In the genomic region with DNA sequence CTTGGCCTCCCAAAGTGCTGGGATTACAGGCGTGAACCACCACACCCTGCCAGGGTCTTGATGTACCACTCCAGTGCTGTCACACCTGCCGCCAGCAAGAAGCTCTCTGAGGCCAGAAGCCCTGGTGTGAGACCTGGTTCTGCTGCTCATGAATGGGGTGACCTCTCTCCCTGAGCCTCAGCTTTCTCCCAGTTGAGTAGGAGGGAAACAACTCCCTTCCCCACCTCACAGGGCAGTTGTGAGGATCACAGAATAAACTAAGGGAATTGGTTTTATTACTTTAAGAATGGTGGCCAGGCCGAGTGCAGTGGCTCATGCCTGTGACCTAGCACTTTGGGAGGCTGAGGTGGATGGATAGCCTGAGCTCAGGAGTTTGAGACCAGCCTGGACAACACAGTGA, we compare ENCODE assay signal across 29 cellular contexts. TPM values are rescaled to one million over a fixed set of nuclear protein-coding genes. Genes with fewer than 3 reads are reported as not detected.
"Had no signal": no experiment of that assay in that cellular context is flagged by ENCODE, and none has a peak within 500 bp of the region (broad histone marks: within the 10 kb centered on the region; RNA-seq: fewer than 3 reads in every experiment).

No MANE protein-coding gene starts in this region.

- H3K36me3 Mint-ChIP-seq: naive thymus-derived CD4-positive, alpha-beta T cell; natural killer cell; neural progenitor cell had no signal

- H3K9ac ChIP-seq: neural progenitor cell, parathyroid adenoma had no signal

- DNase-seq: naive thymus-derived CD4-positive, alpha-beta T cell; natural killer cell; occipital lobe; ovary; psoas muscle; right cardiac atrium; right lobe of liver; spleen; stimulated activated CD4-positive, alpha-beta T cell treated with anti-CD3 and anti-CD28 coated beads, Interleukin-12 subunit alpha, Interleukin-12 subunit beta, amount 100 ng/mL, for 4 hours; stimulated activated CD4-positive, alpha-beta T cell treated with anti-CD3 and anti-CD28 coated beads, Interleukin-1b, Interleukin-23, amount 100 ng/mL, for 48 hours; stimulated activated CD4-positive, alpha-beta T cell treated with anti-CD3 and anti-CD28 coated beads, Interleukin-4, amount 100 ng/mL, for 1 hour; stimulated activated CD4-positive, alpha-beta T cell treated with anti-CD3 and anti-CD28 coated beads, Interleukin-4, amount 100 ng/mL, for 4 hours; stimulated activated CD8-positive, alpha-beta memory T cell treated with anti-CD3 and anti-CD28 coated beads, Interleukin-4, amount 100 ng/mL, for 48 hours; stimulated activated naive B cell treated with anti-CD40 and anti-IgM and Interleukin-4, amounts not matched to agents 10 μg/mL and 1 μg/mL and 100 μg/mL, for 72 hours; stimulated activated naive CD4-positive, alpha-beta T cell treated with Interleukin-2 at 50 U/mL for 16 hours; stomach; thyroid gland; trophoblast cell had no signal

- H2AFZ ChIP-seq: neural progenitor cell, parathyroid adenoma had no signal

- H3K4me3 ChIP-seq: neural progenitor cell, ovary, psoas muscle, right lobe of liver, skin epidermis, smooth muscle cell, spleen, stomach, thoracic aorta, thyroid gland, tibial nerve, upper lobe of left lung, vagina had no signal

- H3K4me3 Mint-ChIP-seq: naive thymus-derived CD4-positive, alpha-beta T cell; natural killer cell; nephron; neural progenitor cell; stimulated activated naive B cell treated with anti-CD40 and anti-IgM and Interleukin-4, amounts not matched to agents 10 μg/mL and 1 μg/mL and 100 μg/mL, for 72 hours; stimulated activated naive CD8-positive, alpha-beta T cell treated with anti-CD3 and anti-CD28 coated beads, Interleukin-15, Interleukin-2, amounts not matched to agents 100 ng/mL and 50 ng/mL, for 24 hours had no signal

- H3K36me3 ChIP-seq: neural progenitor cell, ovary, right lobe of liver, spleen, stomach, thoracic aorta, thyroid gland, tibial nerve, upper lobe of left lung, vagina had no signal

- FAIRE-seq: urothelium cell line had no signal

- ATAC-seq: naive thymus-derived CD4-positive, alpha-beta T cell; natural killer cell; psoas muscle; right cardiac atrium; right lobe of liver; stimulated activated naive B cell treated with anti-CD40 and anti-IgM and Interleukin-4, amounts not matched to agents 10 μg/mL and 1 μg/mL and 100 μg/mL, for 72 hours had no signal

- H3K27me3 Mint-ChIP-seq: naive thymus-derived CD4-positive, alpha-beta T cell; stimulated activated naive B cell treated with anti-CD40 and anti-IgM and Interleukin-4, amounts not matched to agents 10 μg/mL and 1 μg/mL and 100 μg/mL, for 72 hours; stimulated activated naive CD8-positive, alpha-beta T cell treated with anti-CD3 and anti-CD28 coated beads, Interleukin-15, Interleukin-2, amounts not matched to agents 100 ng/mL and 50 ng/mL, for 24 hours had no signal

- H3K9me3 ChIP-seq: ovary, psoas muscle, right lobe of liver, spleen, stomach, thoracic aorta, thyroid gland, tibial nerve, upper lobe of left lung, vagina had no signal

- H3K9me3 Mint-ChIP-seq: naive thymus-derived CD4-positive, alpha-beta T cell; natural killer cell; nephron; neural progenitor cell; stimulated activated naive B cell treated with anti-CD40 and anti-IgM and Interleukin-4, amounts not matched to agents 10 μg/mL and 1 μg/mL and 100 μg/mL, for 72 hours; stimulated activated naive CD8-positive, alpha-beta T cell treated with anti-CD3 and anti-CD28 coated beads, Interleukin-15, Interleukin-2, amounts not matched to agents 100 ng/mL and 50 ng/mL, for 24 hours had no signal

- H3K27ac Mint-ChIP-seq: naive thymus-derived CD4-positive, alpha-beta T cell; natural killer cell; nephron; neural progenitor cell; stimulated activated naive B cell treated with anti-CD40 and anti-IgM and Interleukin-4, amounts not matched to agents 10 μg/mL and 1 μg/mL and 100 μg/mL, for 72 hours; stimulated activated naive CD8-positive, alpha-beta T cell treated with anti-CD3 and anti-CD28 coated beads, Interleukin-15, Interleukin-2, amounts not matched to agents 100 ng/mL and 50 ng/mL, for 24 hours had no signal

- H3K4me2 ChIP-seq: neural progenitor cell, smooth muscle cell had no signal

- H3K27ac ChIP-seq: neural progenitor cell, ovary, parathyroid adenoma, psoas muscle, right lobe of liver, skin epidermis, spleen, stomach, thoracic aorta, thyroid gland, tibial nerve, upper lobe of left lung, vagina had no signal

- H3K27me3 ChIP-seq: neural progenitor cell, ovary, right lobe of liver, spleen, stomach, thyroid gland, tibial nerve, upper lobe of left lung, vagina had no signal

RNA-seq across cellular contexts. Expression of a gene that starts 14.4 kb away (rescaled TPM):
- total RNA-seq: smooth muscle cell had no signal
